ENCODE assay signal across 1 cellular context in the genomic region with DNA sequence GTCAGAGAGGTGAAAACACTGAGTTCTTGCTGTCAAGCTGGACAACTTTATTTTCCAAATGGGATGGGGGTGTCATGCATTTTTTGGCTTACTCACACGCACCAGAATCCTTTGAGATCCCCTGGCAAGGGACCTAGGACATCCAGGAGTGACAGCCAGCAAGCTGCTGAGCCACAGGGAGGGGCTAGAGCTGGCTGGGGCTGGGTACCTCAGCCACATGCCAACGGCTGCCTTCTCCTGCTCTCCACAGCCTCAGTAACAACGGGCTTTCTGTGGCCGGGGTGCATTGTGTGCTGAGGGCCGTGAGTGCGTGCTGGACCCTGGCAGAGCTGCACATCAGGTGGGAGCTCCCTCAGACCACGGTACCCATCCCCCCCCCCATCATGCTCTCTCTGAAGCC.
TF ChIP-seq lines count a peak whose summit lies in the region.

No MANE protein-coding gene starts in this region.

TF ChIP-seq in GM12878, 131 proteins besides CTCF, POLR2A, EP300 and RAD21:
- TF ChIP-seq, protein P1, sequence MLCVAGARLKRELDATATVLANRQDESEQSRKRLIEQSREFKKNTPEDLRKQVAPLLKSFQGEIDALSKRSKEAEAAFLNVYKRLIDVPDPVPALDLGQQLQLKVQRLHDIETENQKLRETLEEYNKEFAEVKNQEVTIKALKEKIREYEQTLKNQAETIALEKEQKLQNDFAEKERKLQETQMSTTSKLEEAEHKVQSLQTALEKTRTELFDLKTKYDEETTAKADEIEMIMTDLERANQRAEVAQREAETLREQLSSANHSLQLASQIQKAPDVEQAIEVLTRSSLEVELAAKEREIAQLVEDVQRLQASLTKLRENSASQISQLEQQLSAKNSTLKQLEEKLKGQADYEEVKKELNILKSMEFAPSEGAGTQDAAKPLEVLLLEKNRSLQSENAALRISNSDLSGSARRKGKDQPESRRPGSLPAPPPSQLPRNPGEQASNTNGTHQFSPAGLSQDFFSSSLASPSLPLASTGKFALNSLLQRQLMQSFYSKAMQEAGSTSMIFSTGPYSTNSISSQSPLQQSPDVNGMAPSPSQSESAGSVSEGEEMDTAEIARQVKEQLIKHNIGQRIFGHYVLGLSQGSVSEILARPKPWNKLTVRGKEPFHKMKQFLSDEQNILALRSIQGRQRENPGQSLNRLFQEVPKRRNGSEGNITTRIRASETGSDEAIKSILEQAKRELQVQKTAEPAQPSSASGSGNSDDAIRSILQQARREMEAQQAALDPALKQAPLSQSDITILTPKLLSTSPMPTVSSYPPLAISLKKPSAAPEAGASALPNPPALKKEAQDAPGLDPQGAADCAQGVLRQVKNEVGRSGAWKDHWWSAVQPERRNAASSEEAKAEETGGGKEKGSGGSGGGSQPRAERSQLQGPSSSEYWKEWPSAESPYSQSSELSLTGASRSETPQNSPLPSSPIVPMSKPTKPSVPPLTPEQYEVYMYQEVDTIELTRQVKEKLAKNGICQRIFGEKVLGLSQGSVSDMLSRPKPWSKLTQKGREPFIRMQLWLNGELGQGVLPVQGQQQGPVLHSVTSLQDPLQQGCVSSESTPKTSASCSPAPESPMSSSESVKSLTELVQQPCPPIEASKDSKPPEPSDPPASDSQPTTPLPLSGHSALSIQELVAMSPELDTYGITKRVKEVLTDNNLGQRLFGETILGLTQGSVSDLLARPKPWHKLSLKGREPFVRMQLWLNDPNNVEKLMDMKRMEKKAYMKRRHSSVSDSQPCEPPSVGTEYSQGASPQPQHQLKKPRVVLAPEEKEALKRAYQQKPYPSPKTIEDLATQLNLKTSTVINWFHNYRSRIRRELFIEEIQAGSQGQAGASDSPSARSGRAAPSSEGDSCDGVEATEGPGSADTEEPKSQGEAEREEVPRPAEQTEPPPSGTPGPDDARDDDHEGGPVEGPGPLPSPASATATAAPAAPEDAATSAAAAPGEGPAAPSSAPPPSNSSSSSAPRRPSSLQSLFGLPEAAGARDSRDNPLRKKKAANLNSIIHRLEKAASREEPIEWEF (IDR thresholded peaks at IDR 0.05; ENCODE audit: insufficient replicate concordance, low read depth, low read length), result no peak
- no peak for TF ChIP-seq ZNF217 (IDR thresholded peaks at IDR 0.05)
- no peak for TF ChIP-seq SMAD5 (IDR thresholded peaks at IDR 0.05; ENCODE audit: low read depth)
- no peak for TF ChIP-seq IKZF1 (conservative IDR thresholded peaks at IDR 0.05)
- TF ChIP-seq, protein P2, sequence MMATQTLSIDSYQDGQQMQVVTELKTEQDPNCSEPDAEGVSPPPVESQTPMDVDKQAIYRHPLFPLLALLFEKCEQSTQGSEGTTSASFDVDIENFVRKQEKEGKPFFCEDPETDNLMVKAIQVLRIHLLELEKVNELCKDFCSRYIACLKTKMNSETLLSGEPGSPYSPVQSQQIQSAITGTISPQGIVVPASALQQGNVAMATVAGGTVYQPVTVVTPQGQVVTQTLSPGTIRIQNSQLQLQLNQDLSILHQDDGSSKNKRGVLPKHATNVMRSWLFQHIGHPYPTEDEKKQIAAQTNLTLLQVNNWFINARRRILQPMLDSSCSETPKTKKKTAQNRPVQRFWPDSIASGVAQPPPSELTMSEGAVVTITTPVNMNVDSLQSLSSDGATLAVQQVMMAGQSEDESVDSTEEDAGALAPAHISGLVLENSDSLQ (IDR thresholded peaks at IDR 0.05), result no peak
- TF ChIP-seq CHD1 (IDR thresholded peaks at IDR 0.05; ENCODE audit: low read depth, low read length), result no peak
- no peak for TF ChIP-seq POLR2AphosphoS2 (IDR thresholded peaks at IDR 0.05; ENCODE audit: low read depth, low read length)
- TF ChIP-seq, protein P3, sequence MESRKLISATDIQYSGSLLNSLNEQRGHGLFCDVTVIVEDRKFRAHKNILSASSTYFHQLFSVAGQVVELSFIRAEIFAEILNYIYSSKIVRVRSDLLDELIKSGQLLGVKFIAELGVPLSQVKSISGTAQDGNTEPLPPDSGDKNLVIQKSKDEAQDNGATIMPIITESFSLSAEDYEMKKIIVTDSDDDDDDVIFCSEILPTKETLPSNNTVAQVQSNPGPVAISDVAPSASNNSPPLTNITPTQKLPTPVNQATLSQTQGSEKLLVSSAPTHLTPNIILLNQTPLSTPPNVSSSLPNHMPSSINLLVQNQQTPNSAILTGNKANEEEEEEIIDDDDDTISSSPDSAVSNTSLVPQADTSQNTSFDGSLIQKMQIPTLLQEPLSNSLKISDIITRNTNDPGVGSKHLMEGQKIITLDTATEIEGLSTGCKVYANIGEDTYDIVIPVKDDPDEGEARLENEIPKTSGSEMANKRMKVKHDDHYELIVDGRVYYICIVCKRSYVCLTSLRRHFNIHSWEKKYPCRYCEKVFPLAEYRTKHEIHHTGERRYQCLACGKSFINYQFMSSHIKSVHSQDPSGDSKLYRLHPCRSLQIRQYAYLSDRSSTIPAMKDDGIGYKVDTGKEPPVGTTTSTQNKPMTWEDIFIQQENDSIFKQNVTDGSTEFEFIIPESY (IDR thresholded peaks at IDR 0.05), result no peak
- no peak for TF ChIP-seq POU2F2 (IDR thresholded peaks at IDR 0.05; ENCODE audit: borderline replicate concordance, low read depth, low read length)
- no peak for TF ChIP-seq GABPA (IDR thresholded peaks at IDR 0.05; ENCODE audit: low read depth)
- TF ChIP-seq MEF2A (IDR thresholded peaks at IDR 0.05; ENCODE audit: insufficient read depth, low read depth, low read length), result no peak
- no peak for TF ChIP-seq CBX3 (IDR thresholded peaks at IDR 0.05; ENCODE audit: borderline replicate concordance, low read depth)
- TF ChIP-seq RCOR1 (conservative IDR thresholded peaks at IDR 0.05; ENCODE audit: low read depth, low read length), result no peak
- TF ChIP-seq RBBP5 (conservative IDR thresholded peaks at IDR 0.05), result no peak
- TF ChIP-seq TCF12 (IDR thresholded peaks at IDR 0.05; ENCODE audit: low read depth, low read length), result no peak
- no peak for TF ChIP-seq HDAC6 (IDR thresholded peaks at IDR 0.05; ENCODE audit: unreplicated experiment)
- TF ChIP-seq ATF7 (IDR thresholded peaks at IDR 0.05; ENCODE audit: low read depth), result no peak
- TF ChIP-seq BMI1 (IDR thresholded peaks at IDR 0.05; ENCODE audit: borderline replicate concordance), result no peak
- TF ChIP-seq SMARCA5 (IDR thresholded peaks at IDR 0.05), result no peak
- TF ChIP-seq, protein P4, sequence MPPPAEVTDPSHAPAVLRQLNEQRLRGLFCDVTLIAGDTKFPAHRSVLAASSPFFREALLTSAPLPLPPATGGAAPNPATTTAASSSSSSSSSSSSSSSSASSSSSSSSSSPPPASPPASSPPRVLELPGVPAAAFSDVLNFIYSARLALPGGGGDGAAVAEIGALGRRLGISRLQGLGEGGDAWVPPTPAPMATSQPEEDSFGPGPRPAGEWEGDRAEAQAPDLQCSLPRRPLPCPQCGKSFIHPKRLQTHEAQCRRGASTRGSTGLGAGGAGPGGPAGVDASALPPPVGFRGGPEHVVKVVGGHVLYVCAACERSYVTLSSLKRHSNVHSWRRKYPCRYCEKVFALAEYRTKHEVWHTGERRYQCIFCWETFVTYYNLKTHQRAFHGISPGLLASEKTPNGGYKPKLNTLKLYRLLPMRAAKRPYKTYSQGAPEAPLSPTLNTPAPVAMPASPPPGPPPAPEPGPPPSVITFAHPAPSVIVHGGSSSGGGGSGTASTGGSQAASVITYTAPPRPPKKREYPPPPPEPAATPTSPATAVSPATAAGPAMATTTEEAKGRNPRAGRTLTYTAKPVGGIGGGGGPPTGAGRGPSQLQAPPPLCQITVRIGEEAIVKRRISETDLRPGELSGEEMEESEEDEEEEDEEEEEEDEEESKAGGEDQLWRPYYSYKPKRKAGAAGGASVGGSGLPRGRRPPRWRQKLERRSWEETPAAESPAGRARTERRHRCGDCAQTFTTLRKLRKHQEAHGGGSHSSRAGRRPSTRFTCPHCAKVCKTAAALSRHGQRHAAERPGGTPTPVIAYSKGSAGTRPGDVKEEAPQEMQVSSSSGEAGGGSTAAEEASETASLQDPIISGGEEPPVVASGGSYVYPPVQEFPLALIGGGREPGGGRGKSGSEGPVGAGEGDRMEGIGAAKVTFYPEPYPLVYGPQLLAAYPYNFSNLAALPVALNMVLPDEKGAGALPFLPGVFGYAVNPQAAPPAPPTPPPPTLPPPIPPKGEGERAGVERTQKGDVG (CRISPR knock-in tag; IDR thresholded peaks at IDR 0.05), result no peak
